Comparison of ENCODE assay signal across 8 cellular contexts in the genomic region with DNA sequence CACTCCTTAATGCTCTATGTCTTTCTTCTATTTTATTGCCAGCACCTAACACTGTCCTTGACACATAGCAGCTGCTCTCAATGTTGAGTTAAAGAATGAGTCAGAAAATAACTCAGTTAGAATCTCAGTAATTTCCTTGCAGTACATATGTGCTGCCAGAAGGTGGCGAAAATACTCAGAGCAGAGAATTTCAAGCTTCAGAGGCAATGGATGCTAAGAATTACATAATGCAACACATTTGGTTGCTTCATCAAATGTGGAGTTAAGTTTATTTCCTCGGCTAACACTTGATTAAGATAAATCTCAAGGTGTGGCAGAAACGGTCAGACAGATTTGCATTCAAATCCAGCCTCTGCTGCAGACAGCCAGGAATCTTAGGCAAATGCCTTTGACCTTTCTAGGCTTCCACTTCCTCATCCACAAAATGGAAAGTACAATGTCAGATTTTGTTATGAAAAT.
A peak's percentile ranks its signal among the peaks of the same experiment; 100 is the strongest.
DNase-seq lines count a peak whose midpoint lies in the region; TF ChIP-seq lines count a peak whose summit lies in the region.

No MANE protein-coding gene starts in this region.

- peak; percentile 39 for DNase-seq in activated gamma-delta T cell treated with Interleukin-2 at 50 U/mL for 16 hours
- no peak for DNase-seq in activated gamma-delta T cell (lab: John Stamatoyannopoulos, UW)
- DNase-seq in HCEC 1CT: peak; percentile 85
- DNase-seq in Kasumi-1 (lab: John Stamatoyannopoulos, UW): peak; percentile 73 to 76
- peak; percentile 75 for DNase-seq in RPMI7951 (ENCODE audit: low read depth)
- peak; percentile 85 for DNase-seq in astrocyte of the spinal cord (ENCODE audit: low read depth, low spot score)
- peak; percentile 25 for DNase-seq in iPS DF 4.7 (ENCODE audit: extremely low read depth, low spot score)
- DNase-seq in smooth muscle cell of the brain vasculature (ENCODE audit: low read depth, low spot score): peak; percentile 41

- in situ Hi-C loops in astrocyte of the spinal cord (cut with HindIII; ENCODE audit: low sequenced_read_pairs): no loop called here

- no peak overlapping the region for H3K4me3 ChIP-seq in astrocyte of the spinal cord (ENCODE audit: low read depth, low read length)

- peak; percentile 80 for TF ChIP-seq CTCF in astrocyte of the spinal cord (IDR thresholded peaks at IDR 0.05; ENCODE audit: low read depth, low read length)
